In the genomic region with DNA sequence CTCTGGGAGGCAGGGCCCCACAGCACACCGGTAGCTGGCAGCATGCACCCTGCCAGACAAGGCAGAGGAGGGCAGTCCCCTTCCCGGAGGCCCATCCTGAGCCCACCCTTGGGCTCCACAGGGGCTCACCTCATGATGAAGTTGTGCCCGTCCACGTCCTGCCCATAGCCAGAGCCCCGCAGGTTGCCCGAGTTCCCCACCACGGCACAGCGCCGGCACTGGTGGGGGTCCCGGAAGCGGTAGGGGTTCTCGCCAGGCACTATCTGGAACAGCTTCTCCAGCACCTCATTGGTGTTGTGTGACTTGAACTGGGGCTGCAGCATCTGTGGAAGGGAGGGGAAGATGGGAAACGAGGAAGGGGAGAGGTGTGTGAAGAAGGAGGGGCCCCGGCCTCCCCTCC, we compare ENCODE assay signal across 2 cellular contexts.
TF ChIP-seq lines count a peak whose summit lies in the region.

No MANE protein-coding gene starts in this region.

TF ChIP-seq in H1, 55 proteins besides CTCF, POLR2A, EP300 and RAD21:
- no peak for TF ChIP-seq RBBP5 (IDR thresholded peaks at IDR 0.05; ENCODE audit: borderline replicate concordance, low read depth, low read length)
- no peak for TF ChIP-seq CBX8 (IDR thresholded peaks at IDR 0.05; ENCODE audit: borderline replicate concordance, low read depth, low read length)
- TF ChIP-seq SIRT6 (IDR thresholded peaks at IDR 0.05; ENCODE audit: low read length): no peak
- TF ChIP-seq CREB1 (IDR thresholded peaks at IDR 0.05): no peak
- no peak for TF ChIP-seq RFX5 (IDR thresholded peaks at IDR 0.05; ENCODE audit: borderline replicate concordance, low read depth, low read length)
- no peak for TF ChIP-seq MAFK (IDR thresholded peaks at IDR 0.05; ENCODE audit: low read depth, low read length)
- no peak for TF ChIP-seq JUND (IDR thresholded peaks at IDR 0.05; ENCODE audit: low read length)
- TF ChIP-seq, protein P1, sequence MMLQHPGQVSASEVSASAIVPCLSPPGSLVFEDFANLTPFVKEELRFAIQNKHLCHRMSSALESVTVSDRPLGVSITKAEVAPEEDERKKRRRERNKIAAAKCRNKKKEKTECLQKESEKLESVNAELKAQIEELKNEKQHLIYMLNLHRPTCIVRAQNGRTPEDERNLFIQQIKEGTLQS (IDR thresholded peaks at IDR 0.05; ENCODE audit: insufficient read depth, low read depth, low read length): no peak
- no peak for TF ChIP-seq SP1 (IDR thresholded peaks at IDR 0.05; ENCODE audit: low read depth, low read length)
- TF ChIP-seq BCL11A (IDR thresholded peaks at IDR 0.05; ENCODE audit: low read depth in 2 of 2, low read length in 2 of 2): no peak
- no peak for TF ChIP-seq SP2 (IDR thresholded peaks at IDR 0.05; ENCODE audit: low read length)
- TF ChIP-seq, protein P2, sequence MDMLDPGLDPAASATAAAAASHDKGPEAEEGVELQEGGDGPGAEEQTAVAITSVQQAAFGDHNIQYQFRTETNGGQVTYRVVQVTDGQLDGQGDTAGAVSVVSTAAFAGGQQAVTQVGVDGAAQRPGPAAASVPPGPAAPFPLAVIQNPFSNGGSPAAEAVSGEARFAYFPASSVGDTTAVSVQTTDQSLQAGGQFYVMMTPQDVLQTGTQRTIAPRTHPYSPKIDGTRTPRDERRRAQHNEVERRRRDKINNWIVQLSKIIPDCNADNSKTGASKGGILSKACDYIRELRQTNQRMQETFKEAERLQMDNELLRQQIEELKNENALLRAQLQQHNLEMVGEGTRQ (IDR thresholded peaks at IDR 0.05; ENCODE audit: low read length): no peak

TF ChIP-seq in SK-N-SH treated with all-trans-retinoic acid at 6 μM for 48 hours, 23 proteins besides CTCF, POLR2A, EP300 and RAD21:
- no peak for TF ChIP-seq ARNTL (CRISPR knock-in tag; IDR thresholded peaks at IDR 0.05; ENCODE audit: borderline replicate concordance, low read depth)
- no peak for TF ChIP-seq BACH2 (CRISPR knock-in tag; IDR thresholded peaks at IDR 0.05; ENCODE audit: borderline replicate concordance)
- TF ChIP-seq ESRRG (CRISPR knock-in tag; IDR thresholded peaks at IDR 0.05): no peak
- no peak for TF ChIP-seq CSDC2 (CRISPR knock-in tag; IDR thresholded peaks at IDR 0.05)
TF ChIP-seq in SK-N-SH treated with all-trans-retinoic acid at 6 μM for 48 hours: peak in this region for 0.
